Comparison of ENCODE assay signal across 8 cellular contexts in genomic region chr14:60091550-60092511, GRCh38. TPM values are rescaled to one million over a fixed set of nuclear protein-coding genes. Genes with fewer than 3 reads are reported as not detected.
DNase-seq lines count a peak whose midpoint lies in the region; ATAC-seq and TF ChIP-seq lines count a peak whose summit lies in the region.

Gene PCNX4 (plus strand): TSS chr14:60091923. CDS start chr14:60107639, 15,716 bp downstream.

- TF ChIP-seq POLR2A in erythroblast (IDR thresholded peaks at IDR 0.05; ENCODE audit: low read length) = peak; percentile 99

- DNase-seq in DMS114 treated with DMSO at 0.1 percent for 48 hours (lab: John Stamatoyannopoulos, UW; ENCODE audit: unreplicated experiment) (peak; percentile 94), erythroblast (lab: John Stamatoyannopoulos, UW) (peak; percentile 99)
- peak; percentile 94 for DNase-seq in activated T-cell treated with anti-CD3 and anti-CD28 coated beads, Interleukin-2, amount 50 U/mL, for 24 hours
- peak; percentile 94 for DNase-seq in stimulated activated CD8-positive, alpha-beta memory T cell treated with anti-CD3 and anti-CD28 coated beads, Interleukin-4, amount 100 ng/mL, for 48 hours

- no peaks in the 10 kb centered on the region for H3K27me3 ChIP-seq in mucosa of rectum (ENCODE audit: control insufficient read depth in 2 of 2, insufficient read depth in 2 of 2, low read length in 2 of 2)

- no peak for TF ChIP-seq EP300 in Ishikawa (IDR thresholded peaks at IDR 0.05; ENCODE audit: borderline replicate concordance)

- peak within 1 kb of the TSS; percentile 97 for H3K4me3 Mint-ChIP-seq in activated T-cell treated with anti-CD3 and anti-CD28 coated beads, Interleukin-2, amount 50 U/mL, for 24 hours

- TF ChIP-seq RAD21 in Ishikawa (IDR thresholded peaks at IDR 0.05; ENCODE audit: low read depth) = no peak; the same call in 1 of the 2 replicates

- peak within 1 kb of the TSS; percentile 77 to 94 for H3K9ac ChIP-seq in mucosa of rectum (ENCODE audit: low read depth in 1 of 2, low read length in 2 of 2)

- H3K27ac Mint-ChIP-seq in activated T-cell treated with anti-CD3 and anti-CD28 coated beads, Interleukin-2, amount 50 U/mL, for 24 hours = peak within 1 kb of the TSS; percentile 96

- H3K36me3 ChIP-seq in mucosa of rectum (ENCODE audit: control insufficient read depth in 2 of 2, insufficient read depth in 2 of 2, low read length in 2 of 2) = no peaks in the 10 kb centered on the region

- H3K27me3 Mint-ChIP-seq in activated T-cell treated with anti-CD3 and anti-CD28 coated beads, Interleukin-2, amount 50 U/mL, for 24 hours = no peaks in the 10 kb centered on the region

- no peaks in the 10 kb centered on the region for H3K9me3 Mint-ChIP-seq in activated T-cell treated with anti-CD3 and anti-CD28 coated beads, Interleukin-2, amount 50 U/mL, for 24 hours

- peaks cover 39% of the 10 kb centered on the region for H3K4me1 Mint-ChIP-seq in activated T-cell treated with anti-CD3 and anti-CD28 coated beads, Interleukin-2, amount 50 U/mL, for 24 hours (ENCODE audit: low read depth)

- H3K4me1 ChIP-seq in mucosa of rectum (ENCODE audit: control insufficient read depth in 2 of 2, insufficient read depth in 2 of 2, low read length in 2 of 2) = peaks cover 8 to 18% of the 10 kb centered on the region in 2 donors

- no peaks in the 10 kb centered on the region for H3K9me3 ChIP-seq in mucosa of rectum (ENCODE audit: control insufficient read depth in 2 of 2, low read length in 2 of 2)

- ATAC-seq in GM21576 (IDR thresholded peaks at IDR 0.05; ENCODE audit: unreplicated experiment) = peak; percentile 94

- H3K36me3 Mint-ChIP-seq in activated T-cell treated with anti-CD3 and anti-CD28 coated beads, Interleukin-2, amount 50 U/mL, for 24 hours (ENCODE audit: low read depth) = peaks cover 44% of the 10 kb centered on the region

- peak within 1 kb of the TSS; percentile 80 to 89 for H3K4me3 ChIP-seq in mucosa of rectum (ENCODE audit: low read length in 2 of 2)

- peak within 1 kb of the TSS; percentile 99 for H3K27ac ChIP-seq in mucosa of rectum (ENCODE audit: low read depth in 2 of 2, low read length in 2 of 2)

TF ChIP-seq in Ishikawa, 13 proteins besides CTCF, POLR2A, EP300 and RAD21 (continues in another document):
- TF ChIP-seq CEBPB (IDR thresholded peaks at IDR 0.05) = peak; percentile 84
- no peak for TF ChIP-seq ZBTB7A (IDR thresholded peaks at IDR 0.05; ENCODE audit: low read depth)
- TF ChIP-seq MAX (IDR thresholded peaks at IDR 0.05) = peak; percentile 96
- TF ChIP-seq YY1 (IDR thresholded peaks at IDR 0.05; ENCODE audit: low read depth) = peak; percentile 91
- TF ChIP-seq TEAD4 (IDR thresholded peaks at IDR 0.05) = no peak; the same call in none of the 2 replicates
- no peak for TF ChIP-seq NFIC (IDR thresholded peaks at IDR 0.05)
- TF ChIP-seq REST (IDR thresholded peaks at IDR 0.05; ENCODE audit: low read depth) = 0 out of 2 replicates have a peak, but pooled peaks have one; percentile 18
- TF ChIP-seq FOXM1 (IDR thresholded peaks at IDR 0.05; ENCODE audit: borderline replicate concordance, low read depth) = 0 out of 2 replicates have a peak, but pooled peaks have one; percentile 38
- peak; percentile 57; the same call in 1 of the 2 replicates for TF ChIP-seq TCF12 (IDR thresholded peaks at IDR 0.05; ENCODE audit: low read depth)
- TF ChIP-seq TAF1 (IDR thresholded peaks at IDR 0.05; ENCODE audit: low read depth) = peak; percentile 90
- peak; percentile 67 for TF ChIP-seq CREB1 (IDR thresholded peaks at IDR 0.05; ENCODE audit: low read depth)
- peak; percentile 63 for TF ChIP-seq USF1 (IDR thresholded peaks at IDR 0.05)

TF ChIP-seq in PFSK-1, 5 proteins besides CTCF, POLR2A, EP300 and RAD21:
- TF ChIP-seq SIN3A (IDR thresholded peaks at IDR 0.05; ENCODE audit: borderline replicate concordance, insufficient read depth, low read length) (0 out of 2 replicates have a peak, but pooled peaks have one; percentile 7), REST (IDR thresholded peaks at IDR 0.05; ENCODE audit: insufficient read depth in 1 of 2, low read depth in 2 of 2, low read length in 2 of 2) (no peak), POLR2AphosphoS5 (IDR thresholded peaks at IDR 0.05; ENCODE audit: low read depth, low read length) (peak; percentile 66)
TF ChIP-seq in PFSK-1: peak in this region for 2.

RNA-seq across cellular contexts. Expression of gene PCNX4, which starts in this region (rescaled TPM):
- polyA plus RNA-seq in PFSK-1 (2012; ENCODE audit: insufficient read length, low read depth) = 14.0 TPM

Comparison
In these comparisons a context has a peak if more than half of its experiments do, and no peak if none do; other contexts are left out.
1. Peak in every context shown above with its lines: DNase-seq, ATAC-seq, H3K4me3 ChIP-seq and H3K27ac ChIP-seq.